Comparison of ENCODE assay signal across 8 cellular contexts in genomic region chr4:62644372-62644771, GRCh38.
DNase-seq lines count a peak whose midpoint lies in the region; ATAC-seq lines count a peak whose summit lies in the region.

No MANE protein-coding gene starts in this region.

- no peaks in the 10 kb centered on the region for H3K36me3 Mint-ChIP-seq in T-helper 17 cell (ENCODE audit: low read depth)
- no peaks in the 10 kb centered on the region for H3K36me3 Mint-ChIP-seq in activated CD4-positive, alpha-beta T cell treated with anti-CD3 and anti-CD28 coated beads for 36 hours (ENCODE audit: low read depth)

- H3K4me3 Mint-ChIP-seq in T-helper 17 cell = no peak overlapping the region
- H3K4me3 Mint-ChIP-seq in activated CD4-positive, alpha-beta T cell treated with anti-CD3 and anti-CD28 coated beads for 36 hours = no peak overlapping the region

- no peak overlapping the region for H3K27ac Mint-ChIP-seq in T-helper 17 cell
- no peak overlapping the region for H3K27ac Mint-ChIP-seq in activated CD4-positive, alpha-beta T cell treated with anti-CD3 and anti-CD28 coated beads for 36 hours

- CTCF ChIA-PET in activated CD4-positive, alpha-beta T cell treated with anti-CD3 and anti-CD28 coated beads for 36 hours (lab: Charles Lee) = no interaction called here

- no peaks in the 10 kb centered on the region for H3K36me3 ChIP-seq in MG63

- no peaks in the 10 kb centered on the region for H3K27me3 ChIP-seq in MG63

- ATAC-seq in GM21528 (IDR thresholded peaks at IDR 0.05; ENCODE audit: low FRiP score, unreplicated experiment) (no peak), T-helper 17 cell (no peak)
- no peak for ATAC-seq in activated CD4-positive, alpha-beta T cell treated with anti-CD3 and anti-CD28 coated beads for 36 hours

- intact Hi-C loops in activated CD4-positive, alpha-beta T cell treated with anti-CD3 and anti-CD28 coated beads for 36 hours (cut with DNase I, micrococcal nuclease) = no loop called here

- H3K9me3 ChIP-seq in MG63 = no peaks in the 10 kb centered on the region
- H3K9me3 ChIP-seq in T-helper 17 cell (ENCODE audit: control insufficient read depth, low read length, poor library complexity, severe bottlenecking) = no peaks in the 10 kb centered on the region

- no peaks in the 10 kb centered on the region for H3K27me3 Mint-ChIP-seq in T-helper 17 cell
- H3K27me3 Mint-ChIP-seq in activated CD4-positive, alpha-beta T cell treated with anti-CD3 and anti-CD28 coated beads for 36 hours = no peaks in the 10 kb centered on the region

- H3K4me1 Mint-ChIP-seq in T-helper 17 cell = no peaks in the 10 kb centered on the region
- H3K4me1 Mint-ChIP-seq in activated CD4-positive, alpha-beta T cell treated with anti-CD3 and anti-CD28 coated beads for 36 hours = no peaks in the 10 kb centered on the region

- DNase-seq in ELF-1 (ENCODE audit: low read depth, low spot score) = peak; percentile 8
- DNase-seq in MV-4-11 (lab: John Stamatoyannopoulos, UW) = peak; percentile 31
- DNase-seq in SKM-1 (lab: John Stamatoyannopoulos, UW; ENCODE audit: unreplicated experiment) = peak; percentile 36
- DNase-seq in islet precursor cell = peak; percentile 52
- no peak for DNase-seq in MG63
- DNase-seq in T-helper 17 cell = no peak
- DNase-seq in activated CD4-positive, alpha-beta T cell treated with anti-CD3 and anti-CD28 coated beads for 36 hours = no peak

- H3K9me3 Mint-ChIP-seq in activated CD4-positive, alpha-beta T cell treated with anti-CD3 and anti-CD28 coated beads for 36 hours (ENCODE audit: low read depth) = peaks cover 10% of the 10 kb centered on the region

- POLR2A ChIA-PET in activated CD4-positive, alpha-beta T cell treated with anti-CD3 and anti-CD28 coated beads for 36 hours (lab: Charles Lee) = no interaction called here

- no peak overlapping the region for H3K4me3 ChIP-seq in MG63

Comparison
In these comparisons a context has a peak if more than half of its experiments do, and no peak if none do; other contexts are left out.
1. DNase-seq: peak in ELF-1 (single experiment), MV-4-11 (single experiment), SKM-1 (single experiment) and islet precursor cell (single experiment); none in MG63 (single experiment), T-helper 17 cell (0 of 3) and activated CD4-positive, alpha-beta T cell treated with anti-CD3 and anti-CD28 coated beads for 36 hours (single experiment).